Comparison of ENCODE assay signal across 8 cellular contexts in the genomic region with DNA sequence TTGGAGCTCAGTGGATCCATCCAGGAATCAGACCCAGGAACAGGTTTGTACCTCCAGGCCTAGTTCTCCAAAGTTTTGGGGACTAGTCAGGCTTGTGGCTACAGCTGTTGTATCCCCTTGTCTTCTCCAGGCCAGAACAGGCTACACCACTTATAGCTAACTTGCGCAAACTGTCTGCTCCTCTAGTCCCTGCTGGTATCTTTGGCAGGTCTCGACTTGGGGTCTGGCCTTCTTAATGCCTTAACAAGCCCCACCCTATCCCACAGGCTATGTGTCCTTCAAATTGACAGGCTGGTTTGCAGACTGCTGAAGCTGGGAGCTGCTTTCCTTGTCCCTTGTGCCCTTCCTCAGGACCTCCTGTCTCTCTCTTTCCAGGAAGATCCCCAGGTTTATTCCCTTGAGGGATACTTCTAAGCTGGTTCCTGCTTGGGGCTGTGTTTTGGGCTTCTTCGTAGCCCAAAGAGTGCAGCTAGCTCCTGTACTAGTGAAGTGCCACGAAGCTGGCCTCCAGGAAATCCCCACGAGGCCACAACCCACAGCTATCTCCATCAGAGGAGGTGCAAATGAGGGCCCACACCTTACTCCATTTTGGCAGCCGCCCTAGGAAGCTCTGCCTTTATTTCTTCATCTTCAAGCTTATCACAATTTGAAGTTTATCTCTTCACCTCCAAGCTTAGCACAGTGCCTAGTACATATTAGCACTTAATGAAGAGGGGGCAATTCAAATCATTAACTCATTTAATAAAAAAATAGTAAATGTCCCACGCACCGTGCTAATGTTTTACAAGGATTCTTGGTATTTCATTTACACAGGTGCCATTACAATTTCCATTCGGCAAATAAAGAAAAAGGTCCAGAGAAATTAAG. TPM values are rescaled to one million over a fixed set of nuclear protein-coding genes. Genes with fewer than 3 reads are reported as not detected.
DNase-seq lines count a peak whose midpoint lies in the region; ATAC-seq lines count a peak whose summit lies in the region.

No MANE protein-coding gene starts in this region.

- H3K27me3 ChIP-seq in iPS-18a (ENCODE audit: control insufficient read depth, insufficient read depth, low read length): no peaks in the 10 kb centered on the region

- H3K27ac ChIP-seq in iPS-18a (ENCODE audit: low read length): no peak overlapping the region

- peaks cover 39% of the 10 kb centered on the region for H3K4me1 Mint-ChIP-seq in activated T-helper 1 cell treated with anti-CD3 and anti-CD28 coated beads, Interleukin-12 subunit alpha, Interleukin-12 subunit beta, Interleukin-2, Interleukin-4 antibody, amounts not matched to agents 30 ng/mL and 10 ng/mL and 1 ng/mL, durations not matched to agents 14 hours and 24 hours and 36 hours (ENCODE audit: low read depth)

- H3K36me3 ChIP-seq in iPS-18a (ENCODE audit: control insufficient read depth, low read depth, low read length): peaks cover 25% of the 10 kb centered on the region

- H3K4me3 Mint-ChIP-seq in activated T-helper 1 cell treated with anti-CD3 and anti-CD28 coated beads, Interleukin-12 subunit alpha, Interleukin-12 subunit beta, Interleukin-2, Interleukin-4 antibody, amounts not matched to agents 30 ng/mL and 10 ng/mL and 1 ng/mL, durations not matched to agents 14 hours and 24 hours and 36 hours: peak overlapping the region; percentile 90

- peaks cover 8% of the 10 kb centered on the region for H3K27me3 Mint-ChIP-seq in activated T-helper 1 cell treated with anti-CD3 and anti-CD28 coated beads, Interleukin-12 subunit alpha, Interleukin-12 subunit beta, Interleukin-2, Interleukin-4 antibody, amounts not matched to agents 30 ng/mL and 10 ng/mL and 1 ng/mL, durations not matched to agents 14 hours and 24 hours and 36 hours (ENCODE audit: insufficient read depth)

- no peak for ATAC-seq in GM18520 (IDR thresholded peaks at IDR 0.05; ENCODE audit: unreplicated experiment)

- no peaks in the 10 kb centered on the region for H3K9me3 ChIP-seq in iPS-18a (ENCODE audit: control insufficient read depth, low read depth, low read length)

- H3K9me3 Mint-ChIP-seq in activated T-helper 1 cell treated with anti-CD3 and anti-CD28 coated beads, Interleukin-12 subunit alpha, Interleukin-12 subunit beta, Interleukin-2, Interleukin-4 antibody, amounts not matched to agents 30 ng/mL and 10 ng/mL and 1 ng/mL, durations not matched to agents 14 hours and 24 hours and 36 hours: no peaks in the 10 kb centered on the region

- peak overlapping the region; percentile 88 for H3K4me3 ChIP-seq in iPS-18a (ENCODE audit: low read length)

- H3K36me3 Mint-ChIP-seq in activated T-helper 1 cell treated with anti-CD3 and anti-CD28 coated beads, Interleukin-12 subunit alpha, Interleukin-12 subunit beta, Interleukin-2, Interleukin-4 antibody, amounts not matched to agents 30 ng/mL and 10 ng/mL and 1 ng/mL, durations not matched to agents 14 hours and 24 hours and 36 hours (ENCODE audit: low read depth): peaks cover 17% of the 10 kb centered on the region

- H3K27ac Mint-ChIP-seq in activated T-helper 1 cell treated with anti-CD3 and anti-CD28 coated beads, Interleukin-12 subunit alpha, Interleukin-12 subunit beta, Interleukin-2, Interleukin-4 antibody, amounts not matched to agents 30 ng/mL and 10 ng/mL and 1 ng/mL, durations not matched to agents 14 hours and 24 hours and 36 hours: peak overlapping the region; percentile 91

- DNase-seq in NCI-H82 (lab: John Stamatoyannopoulos, UW): peak; percentile 47
- DNase-seq in NCI-H82 treated with DMSO at 0.1 percent for 48 hours (lab: John Stamatoyannopoulos, UW; ENCODE audit: unreplicated experiment): no peak
- peak; percentile 50 for DNase-seq in activated T-helper 1 cell treated with anti-CD3 and anti-CD28 coated beads, Interleukin-12 subunit alpha, Interleukin-12 subunit beta, Interleukin-2, Interleukin-4 antibody, amounts not matched to agents 30 ng/mL and 10 ng/mL and 1 ng/mL, durations not matched to agents 14 hours and 24 hours and 36 hours (ENCODE audit: low spot score)
- DNase-seq in stimulated activated CD8-positive, alpha-beta memory T cell treated with anti-CD3 and anti-CD28 coated beads, Interleukin-4, amount 100 ng/mL, for 48 hours: peak; percentile 55
- no peak for DNase-seq in CD1c-positive myeloid dendritic cell (ENCODE audit: extremely low spot score)
- no peak for DNase-seq in amygdala (lab: John Stamatoyannopoulos, UW)

- H3K9ac ChIP-seq in iPS-18a (ENCODE audit: low read length): peak overlapping the region; percentile 46

- H3K4me1 ChIP-seq in iPS-18a (ENCODE audit: control insufficient read depth, low read depth, low read length): no peaks in the 10 kb centered on the region

- intact Hi-C loops in activated T-helper 1 cell treated with anti-CD3 and anti-CD28 coated beads, Interleukin-12 subunit alpha, Interleukin-12 subunit beta, Interleukin-2, Interleukin-4 antibody, amounts not matched to agents 30 ng/mL and 10 ng/mL and 1 ng/mL, durations not matched to agents 14 hours and 24 hours and 36 hours (cut with micrococcal nuclease): loop anchor here (1.0 to 10.0 kb wide), 6 partner anchors 42 to 1445 kb away; partner anchors contain the start of genes C1orf50, ERI3, IPO13 and P3H1

RNA-seq across cellular contexts. Expression of gene DMAP1, which starts 0.7 kb away (rescaled TPM):
- 37.4 and 38.1 TPM in 2 replicates for total RNA-seq in activated T-helper 1 cell treated with anti-CD3 and anti-CD28 coated beads, Interleukin-12 subunit alpha, Interleukin-12 subunit beta, Interleukin-2, Interleukin-4 antibody, amounts not matched to agents 30 ng/mL and 10 ng/mL and 1 ng/mL, durations not matched to agents 14 hours and 24 hours and 36 hours

Comparison
In these comparisons a context has a peak if more than half of its experiments do, and no peak if none do; other contexts are left out.
1. DNase-seq: peak in NCI-H82 (single experiment), activated T-helper 1 cell treated with anti-CD3 and anti-CD28 coated beads, Interleukin-12 subunit alpha, Interleukin-12 subunit beta, Interleukin-2, Interleukin-4 antibody, amounts not matched to agents 30 ng/mL and 10 ng/mL and 1 ng/mL, durations not matched to agents 14 hours and 24 hours and 36 hours (single experiment) and stimulated activated CD8-positive, alpha-beta memory T cell treated with anti-CD3 and anti-CD28 coated beads, Interleukin-4, amount 100 ng/mL, for 48 hours (single experiment); none in NCI-H82 treated with DMSO at 0.1 percent for 48 hours (single experiment), CD1c-positive myeloid dendritic cell (single experiment) and amygdala (0 of 56).